20 cellular contexts compared by ENCODE assay signal in the genomic region with DNA sequence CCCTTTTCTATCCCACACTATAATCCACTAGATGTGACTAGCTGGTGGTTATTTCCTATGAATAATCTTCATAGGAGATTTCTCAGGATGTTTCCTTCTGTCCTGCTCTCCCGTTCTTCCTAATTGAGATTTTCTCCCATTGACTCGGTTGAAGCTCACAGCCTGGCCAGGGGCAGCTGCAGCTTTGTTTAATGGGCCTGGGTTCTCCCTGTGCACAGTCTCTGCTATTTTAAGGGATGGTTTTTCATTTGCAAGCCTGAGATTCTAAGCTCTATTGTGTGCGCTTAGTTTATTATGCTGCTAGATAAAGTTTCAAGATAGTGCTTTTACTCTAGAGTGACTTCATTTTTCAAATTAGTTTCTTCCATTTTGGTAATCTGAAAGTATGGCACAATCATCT.
DNase-seq lines count a peak whose midpoint lies in the region; ATAC-seq and TF ChIP-seq lines count a peak whose summit lies in the region.
"Had no signal": no experiment of that assay in that cellular context is flagged by ENCODE, and none has a peak within 500 bp of the region (broad histone marks: within the 10 kb centered on the region; RNA-seq: fewer than 3 reads in every experiment).

No MANE protein-coding gene starts in this region.

- H3K9me3 ChIP-seq in CD8-positive, alpha-beta T cell (ENCODE audit: low read length): no peaks in the 10 kb centered on the region
- H3K9me3 ChIP-seq in endodermal cell (ENCODE audit: control insufficient read depth, low read length): no peaks in the 10 kb centered on the region
- H3K9me3 ChIP-seq in neuronal stem cell (replicated peaks in 1 of 2; ENCODE audit: control insufficient read depth in 2 of 2, insufficient read depth in 1 of 2, low read depth in 1 of 2, low read length in 2 of 2): no peaks in the 10 kb centered on the region
- H3K9me3 ChIP-seq: A549, BLaER1, HAP-1, SJSA1 had no signal

- H3K27me3 Mint-ChIP-seq in CD8-positive, alpha-beta T cell (ENCODE audit: low read depth): no peaks in the 10 kb centered on the region
- H3K27me3 Mint-ChIP-seq in endodermal cell (ENCODE audit: insufficient read depth): no peaks in the 10 kb centered on the region
- peaks cover 2% of the 10 kb centered on the region for H3K27me3 Mint-ChIP-seq in chondrocyte (ENCODE audit: low read depth)
- H3K27me3 Mint-ChIP-seq in Calu3 (ENCODE audit: unreplicated experiment): peaks cover 7% of the 10 kb centered on the region
- H3K27me3 Mint-ChIP-seq: CD8-positive, alpha-beta memory T cell had no signal

- H3K23ac ChIP-seq in neuronal stem cell (ENCODE audit: low read depth, low read length, poor library complexity): no peak overlapping the region

- no TSS peak for BruUV-seq in Calu3 (replicated peaks; lab: Mats Ljungman, UMichigan)

- 93 to 100% methylated on average over 1 to 3 of the region's 3 CpGs for WGBS in endodermal cell (ENCODE audit: insufficient coverage in 1 of 2, insufficient read length in 1 of 2), 2 experiments
- WGBS in neuronal stem cell (ENCODE audit: extremely low coverage in 2 of 2, insufficient read length in 2 of 2, insufficient replicate concordance in 1 of 2), 2 donors: no CpG with 5 or more reads among the region's 3 CpGs

- peaks cover 12% of the 10 kb centered on the region for H3K36me3 ChIP-seq in CD8-positive, alpha-beta T cell (ENCODE audit: insufficient read depth, low read length)
- H3K36me3 ChIP-seq in endodermal cell (ENCODE audit: control insufficient read depth, insufficient read depth, low read length) (peaks cover 53% of the 10 kb centered on the region), neuronal stem cell (replicated peaks in 1 of 2; ENCODE audit: control insufficient read depth in 2 of 2, insufficient read depth in 2 of 2, low read length in 2 of 2) (no peaks in the 10 kb centered on the region)
- H3K36me3 ChIP-seq: HAP-1, SJSA1 had no signal

- H3K79me1 ChIP-seq in neuronal stem cell (ENCODE audit: low read depth, low read length): no peaks in the 10 kb centered on the region

- peaks cover 74% of the 10 kb centered on the region for H3K36me3 Mint-ChIP-seq in CD8-positive, alpha-beta T cell
- peaks cover 27% of the 10 kb centered on the region for H3K36me3 Mint-ChIP-seq in endodermal cell (ENCODE audit: low read depth)
- no peaks in the 10 kb centered on the region for H3K36me3 Mint-ChIP-seq in chondrocyte (ENCODE audit: low read depth)
- H3K36me3 Mint-ChIP-seq in Calu3 (ENCODE audit: insufficient read depth, unreplicated experiment): no peaks in the 10 kb centered on the region

- H3K4me3 Mint-ChIP-seq in CD8-positive, alpha-beta T cell: no peak overlapping the region
- H3K4me3 Mint-ChIP-seq in endodermal cell (no peak overlapping the region), chondrocyte (ENCODE audit: unreplicated experiment) (no peak overlapping the region), Calu3 (ENCODE audit: low read depth, unreplicated experiment) (no peak overlapping the region)
- H3K4me3 Mint-ChIP-seq: CD8-positive, alpha-beta memory T cell had no signal

- H3K14ac ChIP-seq in neuronal stem cell (ENCODE audit: low read length): no peak overlapping the region

- no peak overlapping the region for H3K4me3 ChIP-seq in CD8-positive, alpha-beta T cell (ENCODE audit: low read depth, low read length)
- H3K4me3 ChIP-seq in endodermal cell (ENCODE audit: low read length): no peak overlapping the region
- no peak overlapping the region for H3K4me3 ChIP-seq in neuronal stem cell (ENCODE audit: low read length in 2 of 2)
- H3K4me3 ChIP-seq: A549, BLaER1, HAP-1, SJSA1 had no signal

- H3K9ac ChIP-seq in endodermal cell (ENCODE audit: extremely low read depth, low read length, poor library complexity, severe bottlenecking) (no peak overlapping the region), neuronal stem cell (ENCODE audit: low read depth, low read length, poor library complexity) (no peak overlapping the region)
- H3K9ac ChIP-seq: BLaER1 had no signal

- H3K9me3 Mint-ChIP-seq in CD8-positive, alpha-beta T cell: no peaks in the 10 kb centered on the region
- H3K9me3 Mint-ChIP-seq in endodermal cell (peaks cover 4% of the 10 kb centered on the region), chondrocyte (ENCODE audit: low read depth) (no peaks in the 10 kb centered on the region), Calu3 (ENCODE audit: low read depth, unreplicated experiment) (no peaks in the 10 kb centered on the region)

- POLR2A ChIA-PET in CD8-positive, alpha-beta T cell (lab: Charles Lee): interaction anchor here (0.6 to 1.4 kb wide), 3 partner anchors 16 to 171 kb away, joined by 4 to 5 read pairs (median 4); no protein-coding TSS in a partner anchor

- H3K18ac ChIP-seq in neuronal stem cell (ENCODE audit: low read length): no peak overlapping the region

- no peak for TF ChIP-seq CTCF in CD8-positive, alpha-beta T cell (IDR thresholded peaks at IDR 0.05)
- TF ChIP-seq CTCF in endodermal cell (conservative IDR thresholded peaks at IDR 0.05) (no peak), chondrocyte (IDR thresholded peaks at IDR 0.05) (no peak), Calu3 (IDR thresholded peaks at IDR 0.05; ENCODE audit: unreplicated experiment) (no peak)

- no peaks in the 10 kb centered on the region for H3K27me3 ChIP-seq in CD8-positive, alpha-beta T cell (ENCODE audit: insufficient read depth, low read length)
- H3K27me3 ChIP-seq in endodermal cell (ENCODE audit: control insufficient read depth, insufficient read depth, low read length, poor library complexity, severe bottlenecking): no peaks in the 10 kb centered on the region
- H3K27me3 ChIP-seq in neuronal stem cell (ENCODE audit: control insufficient read depth in 3 of 3, insufficient read depth in 3 of 3, low read depth in 1 of 3, low read length in 3 of 3): no peaks in the 10 kb centered on the region
- H3K27me3 ChIP-seq: BLaER1, SJSA1 had no signal

- H3K27ac Mint-ChIP-seq in CD8-positive, alpha-beta T cell: peak overlapping the region; percentile 33
- H3K27ac Mint-ChIP-seq in endodermal cell (no peak overlapping the region), chondrocyte (ENCODE audit: unreplicated experiment) (no peak overlapping the region), Calu3 (ENCODE audit: unreplicated experiment) (no peak overlapping the region)

- intact Hi-C loops in CD8-positive, alpha-beta T cell (cut with DNase I, micrococcal nuclease): no loop called here
- intact Hi-C loops in Calu3 (cut with micrococcal nuclease; ENCODE audit: unreplicated experiment): no loop called here

- H3K27ac ChIP-seq in CD8-positive, alpha-beta T cell (ENCODE audit: low read depth, low read length): no peak overlapping the region
- peak overlapping the region; percentile 62 for H3K27ac ChIP-seq in endodermal cell (ENCODE audit: low read depth, low read length)
- H3K27ac ChIP-seq in neuronal stem cell (replicated peaks; ENCODE audit: low read length): peak overlapping the region; percentile 30
- H3K27ac ChIP-seq: A549, BLaER1, SJSA1 had no signal

- H3K4me1 Mint-ChIP-seq in CD8-positive, alpha-beta T cell (ENCODE audit: low read depth): no peaks in the 10 kb centered on the region
- H3K4me1 Mint-ChIP-seq in endodermal cell (peaks cover 10% of the 10 kb centered on the region), chondrocyte (ENCODE audit: low read depth) (no peaks in the 10 kb centered on the region), Calu3 (ENCODE audit: low read depth, unreplicated experiment) (no peaks in the 10 kb centered on the region)

- H3K4me2 ChIP-seq in neuronal stem cell (ENCODE audit: insufficient read depth, low read length, poor library complexity, severe bottlenecking): no peak overlapping the region
- H3K4me2 ChIP-seq: A549, BLaER1 had no signal

- ATAC-seq in CD8-positive, alpha-beta T cell: no peak
- ATAC-seq in HG02885 (IDR thresholded peaks at IDR 0.05; ENCODE audit: poor library complexity, unreplicated experiment): no peak
- no peak for ATAC-seq in HG03196 (IDR thresholded peaks at IDR 0.05; ENCODE audit: unreplicated experiment)
- ATAC-seq: A549, Panc1 had no signal

- CTCF ChIA-PET in CD8-positive, alpha-beta T cell (lab: Charles Lee): interaction anchor here (0.8 to 1.3 kb wide), 2 partner anchors 14 to 19 kb away, joined by 3 read pairs; no protein-coding TSS in a partner anchor
- CTCF ChIA-PET in Calu3 (lab: Charles Lee): interaction anchor here (0.5 to 1.3 kb wide), 3 partner anchors 8 to 174 kb away, joined by 3 to 4 read pairs (median 3); no protein-coding TSS in a partner anchor

- H3K4me1 ChIP-seq in CD8-positive, alpha-beta T cell (ENCODE audit: insufficient read depth, low read length): no peaks in the 10 kb centered on the region
- H3K4me1 ChIP-seq in endodermal cell (ENCODE audit: control insufficient read depth, insufficient read depth, low read length) (no peaks in the 10 kb centered on the region), neuronal stem cell (ENCODE audit: control insufficient read depth in 2 of 2, insufficient read depth in 1 of 2, low read depth in 1 of 2, low read length in 2 of 2) (peaks cover 8 to 19% of the 10 kb centered on the region in 2 donors)
- H3K4me1 ChIP-seq: A549, BLaER1, HAP-1, SJSA1 had no signal

- H2AFZ ChIP-seq in neuronal stem cell (ENCODE audit: low read length): no peak overlapping the region

- H2BK120ac ChIP-seq in neuronal stem cell (ENCODE audit: low read depth, low read length): no peak overlapping the region

- no peak overlapping the region for H4K8ac ChIP-seq in neuronal stem cell (ENCODE audit: low read depth, low read length)

- H2BK5ac ChIP-seq in neuronal stem cell (ENCODE audit: low read length): no peak overlapping the region

- DNase-seq in CD8-positive, alpha-beta T cell: no peak
- DNase-seq in SK-N-DZ (ENCODE audit: low spot score) (peak; percentile 18), endodermal cell (no peak), neuronal stem cell (ENCODE audit: low spot score) (no peak), chondrocyte (ENCODE audit: low spot score) (no peak), Calu3 (no peak)
- DNase-seq: CD8-positive, alpha-beta memory T cell; DND-41; IMR-90; NCI-H1417 treated with DMSO at 0.1 percent for 48 hours; NCI-H2029; NCI-H2171 treated with DMSO at 0.1 percent for 48 hours; NCI-H446 had no signal

- H2BK12ac ChIP-seq in neuronal stem cell (ENCODE audit: low read length): no peak overlapping the region

- no peak overlapping the region for H4K91ac ChIP-seq in neuronal stem cell (ENCODE audit: low read depth, low read length, poor library complexity)

- no peak overlapping the region for H2AK5ac ChIP-seq in neuronal stem cell (ENCODE audit: low read depth, low read length)

- H2BK15ac ChIP-seq in neuronal stem cell (ENCODE audit: low read length): no peak overlapping the region

- H3K4ac ChIP-seq in neuronal stem cell (ENCODE audit: low read length): no peak overlapping the region
